17 cellular contexts compared by ENCODE assay signal in the genomic region with DNA sequence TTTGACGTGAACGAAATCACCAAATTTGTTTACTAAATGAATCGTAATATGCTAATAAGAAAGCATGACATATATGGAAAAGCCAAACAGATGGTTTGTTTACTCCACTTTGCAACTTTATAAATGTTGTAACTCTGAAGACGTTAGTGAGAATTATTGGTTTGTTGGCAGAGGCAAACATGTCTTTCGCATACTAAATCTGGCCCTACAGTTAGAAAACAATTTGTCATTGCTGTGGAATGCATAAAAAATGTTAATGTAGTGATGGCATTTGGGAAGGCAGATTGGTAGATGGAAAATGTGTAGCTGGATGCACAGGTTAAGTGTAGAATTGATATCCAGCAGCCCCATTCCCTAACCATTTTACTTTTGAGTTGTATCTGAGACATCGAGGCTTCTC.
A peak's percentile ranks its signal among the peaks of the same experiment; 100 is the strongest.
DNase-seq lines count a peak whose midpoint lies in the region; ATAC-seq and TF ChIP-seq lines count a peak whose summit lies in the region.
"Had no signal": no experiment of that assay in that cellular context is flagged by ENCODE, and none has a peak within 500 bp of the region (broad histone marks: within the 10 kb centered on the region; RNA-seq: fewer than 3 reads in every experiment).

No MANE protein-coding gene starts in this region.

- TF ChIP-seq CTCF in BJ (IDR thresholded peaks at IDR 0.05; ENCODE audit: insufficient read depth, low read depth, low read length), result no peak
- TF ChIP-seq CTCF in mesothelial cell of epicardium (IDR thresholded peaks at IDR 0.05; ENCODE audit: unreplicated experiment), result no peak

- H3K27me3 ChIP-seq in BJ (ENCODE audit: control insufficient read depth, insufficient read depth, low read length), result no peaks in the 10 kb centered on the region
- H3K27me3 ChIP-seq: stomach had no signal

- ATAC-seq in GM21528 (IDR thresholded peaks at IDR 0.05; ENCODE audit: low FRiP score, unreplicated experiment), result no peak
- ATAC-seq: activated CD4-positive, alpha-beta T cell treated with anti-CD3 and anti-CD28 coated beads for 36 hours; activated naive CD4-positive, alpha-beta T cell treated with anti-CD3 and anti-CD28 coated beads, Interleukin-2, amount 50 U/mL, for 72 hours; T-helper 17 cell had no signal

- no peaks in the 10 kb centered on the region for H3K36me3 ChIP-seq in BJ (ENCODE audit: control insufficient read depth, insufficient read depth, low read length)
- H3K36me3 ChIP-seq: stomach had no signal

- H3K36me3 Mint-ChIP-seq in mesothelial cell of epicardium, result no peaks in the 10 kb centered on the region
- no peaks in the 10 kb centered on the region for H3K36me3 Mint-ChIP-seq in T-helper 2 cell treated with Interferon-gamma antibody and Interleukin-4, amounts not matched to agents 5 μg/mL and 100 μg/mL, for 36 hours (ENCODE audit: low read depth)
- H3K36me3 Mint-ChIP-seq: activated naive CD4-positive, alpha-beta T cell treated with anti-CD3 and anti-CD28 coated beads, Interleukin-2, amount 50 U/mL, for 72 hours had no signal

- peaks cover 34% of the 10 kb centered on the region for H3K4me1 Mint-ChIP-seq in mesothelial cell of epicardium
- no peaks in the 10 kb centered on the region for H3K4me1 Mint-ChIP-seq in T-helper 2 cell treated with Interferon-gamma antibody and Interleukin-4, amounts not matched to agents 5 μg/mL and 100 μg/mL, for 36 hours (ENCODE audit: low read depth)
- H3K4me1 Mint-ChIP-seq: activated CD4-positive, alpha-beta T cell treated with anti-CD3 and anti-CD28 coated beads for 36 hours; T-helper 17 cell had no signal

- no peak overlapping the region for H3K4me3 ChIP-seq in BJ (ENCODE audit: low read depth, low read length)
- H3K4me3 ChIP-seq: stomach had no signal

- POLR2A ChIA-PET in BJ (lab: Charles Lee), result no interaction called here

- peak; percentile 29 for DNase-seq in BJ (ENCODE audit: low read depth)
- DNase-seq in M059J (ENCODE audit: low read depth), result peak; percentile 76
- DNase-seq in dedifferentiated amniotic fluid mesenchymal stem cell (ENCODE audit: extremely low spot score), result peak; percentile 62
- no peak for DNase-seq in mesothelial cell of epicardium (ENCODE audit: low spot score in 2 of 2, unreplicated experiment in 2 of 2)
- DNase-seq in activated effector memory CD4-positive, alpha-beta T cell treated with Interleukin-2 at 50 U/mL for 16 hours, result no peak
- no peak for DNase-seq in T-helper 2 cell treated with Interferon-gamma antibody and Interleukin-4, amounts not matched to agents 5 μg/mL and 100 μg/mL, for 36 hours (ENCODE audit: low spot score)
- DNase-seq in iPS-NIHi7 (ENCODE audit: extremely low spot score), result no peak
- DNase-seq: activated CD4-positive, alpha-beta T cell treated with anti-CD3 and anti-CD28 coated beads for 36 hours; AML-193; H9; midbrain; NCI-H2029; occipital lobe; stomach; T-helper 17 cell had no signal

- CTCF ChIA-PET in BJ (lab: Yijun Ruan, JAX), result interaction anchor here (0.6 kb wide), 1 partner anchor 541 kb away, joined by 3 read pairs; no protein-coding TSS in a partner anchor

- peak overlapping the region; percentile 14 for H3K4me3 Mint-ChIP-seq in mesothelial cell of epicardium
- no peak overlapping the region for H3K4me3 Mint-ChIP-seq in T-helper 2 cell treated with Interferon-gamma antibody and Interleukin-4, amounts not matched to agents 5 μg/mL and 100 μg/mL, for 36 hours
- H3K4me3 Mint-ChIP-seq: activated CD4-positive, alpha-beta T cell treated with anti-CD3 and anti-CD28 coated beads for 36 hours; H9; T-helper 17 cell had no signal

- no peak overlapping the region for H3K27ac Mint-ChIP-seq in mesothelial cell of epicardium
- no peak overlapping the region for H3K27ac Mint-ChIP-seq in T-helper 2 cell treated with Interferon-gamma antibody and Interleukin-4, amounts not matched to agents 5 μg/mL and 100 μg/mL, for 36 hours
- H3K27ac Mint-ChIP-seq: activated CD4-positive, alpha-beta T cell treated with anti-CD3 and anti-CD28 coated beads for 36 hours; activated naive CD4-positive, alpha-beta T cell treated with anti-CD3 and anti-CD28 coated beads, Interleukin-2, amount 50 U/mL, for 72 hours; H9; T-helper 17 cell had no signal

- no peaks in the 10 kb centered on the region for H3K27me3 Mint-ChIP-seq in mesothelial cell of epicardium (ENCODE audit: low read depth)
- no peaks in the 10 kb centered on the region for H3K27me3 Mint-ChIP-seq in T-helper 2 cell treated with Interferon-gamma antibody and Interleukin-4, amounts not matched to agents 5 μg/mL and 100 μg/mL, for 36 hours (ENCODE audit: low read depth)
- H3K27me3 Mint-ChIP-seq: activated CD4-positive, alpha-beta T cell treated with anti-CD3 and anti-CD28 coated beads for 36 hours; T-helper 17 cell had no signal

- no peaks in the 10 kb centered on the region for H3K9me3 Mint-ChIP-seq in mesothelial cell of epicardium
- no peaks in the 10 kb centered on the region for H3K9me3 Mint-ChIP-seq in T-helper 2 cell treated with Interferon-gamma antibody and Interleukin-4, amounts not matched to agents 5 μg/mL and 100 μg/mL, for 36 hours
- H3K9me3 Mint-ChIP-seq: H9 had no signal

Comparison
In these comparisons a context has a peak if more than half of its experiments do, and no peak if none do; other contexts are left out.
1. DNase-seq: peak in BJ (single experiment), M059J (single experiment) and dedifferentiated amniotic fluid mesenchymal stem cell (single experiment); none in mesothelial cell of epicardium (0 of 2), activated effector memory CD4-positive, alpha-beta T cell treated with Interleukin-2 at 50 U/mL for 16 hours (single experiment), T-helper 2 cell treated with Interferon-gamma antibody and Interleukin-4, amounts not matched to agents 5 μg/mL and 100 μg/mL, for 36 hours (single experiment) and iPS-NIHi7 (single experiment).